11 cellular contexts compared by ENCODE assay signal in the genomic region with DNA sequence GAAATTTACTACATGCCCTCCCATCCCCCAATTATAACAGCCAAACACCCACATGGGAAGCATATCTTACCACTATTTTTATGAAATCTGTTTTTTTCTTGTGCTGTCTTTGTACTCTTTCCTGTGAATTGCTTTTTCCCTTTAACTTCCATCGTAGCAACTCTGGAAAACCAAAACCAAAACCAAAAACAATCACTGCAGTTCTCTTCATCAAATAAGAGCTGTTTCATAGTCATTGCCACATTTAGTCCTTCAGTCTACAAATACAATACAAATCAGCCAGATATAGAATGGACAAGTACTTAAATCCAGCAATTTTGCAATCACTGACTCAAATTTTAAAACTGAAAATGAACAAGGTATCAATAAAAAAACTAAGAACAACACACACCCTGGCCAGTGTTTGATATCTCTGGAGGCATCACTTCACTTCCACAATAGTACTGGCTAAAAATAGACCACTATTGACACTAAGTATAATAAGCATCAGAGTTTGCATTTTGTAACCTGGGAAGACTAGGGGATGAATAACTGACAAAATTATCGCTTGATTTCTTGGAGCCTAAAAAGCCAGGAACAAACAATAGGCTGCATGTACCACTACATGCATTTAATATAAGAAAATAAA. TPM values are rescaled to one million over a fixed set of nuclear protein-coding genes. Genes with fewer than 3 reads are reported as not detected.
DNase-seq lines count a peak whose midpoint lies in the region; ATAC-seq and TF ChIP-seq lines count a peak whose summit lies in the region.
"Had no signal": no experiment of that assay in that cellular context is flagged by ENCODE, and none has a peak within 500 bp of the region (broad histone marks: within the 10 kb centered on the region; RNA-seq: fewer than 3 reads in every experiment).

No MANE protein-coding gene starts in this region.

- no peak for TF ChIP-seq RAD21 in IMR-90 (IDR thresholded peaks at IDR 0.05; ENCODE audit: low read length)

- H2BK15ac ChIP-seq in IMR-90 (ENCODE audit: low read depth, low read length): no peak overlapping the region

- H3K79me1 ChIP-seq in IMR-90 (ENCODE audit: low read depth in 1 of 2, low read length in 2 of 2): peaks cover 23 to 37% of the 10 kb centered on the region in 2 experiments

- no peak overlapping the region for H3K56ac ChIP-seq in IMR-90 (ENCODE audit: extremely low read depth, insufficient read depth, low read length)

- H3K36me3 ChIP-seq in IMR-90 (ENCODE audit: control insufficient read depth, insufficient read depth, low read length): peaks cover 17% of the 10 kb centered on the region
- H3K36me3 ChIP-seq in endodermal cell (ENCODE audit: control insufficient read depth, insufficient read depth, low read length): peaks cover 53% of the 10 kb centered on the region

- peaks cover 37% of the 10 kb centered on the region for H4K20me1 ChIP-seq in IMR-90 (ENCODE audit: insufficient read depth, low read length)

- POLR2A ChIA-PET in AG04450 (lab: Yijun Ruan, JAX) (no interaction called here), IMR-90 (lab: Charles Lee; ENCODE audit: unreplicated experiment) (no interaction called here)

- H3K27me3 Mint-ChIP-seq in endodermal cell (ENCODE audit: insufficient read depth) (no peaks in the 10 kb centered on the region), osteocyte (ENCODE audit: unreplicated experiment) (no peaks in the 10 kb centered on the region)
- no peaks in the 10 kb centered on the region for H3K27me3 Mint-ChIP-seq in T-helper 2 cell treated with Interferon-gamma antibody and Interleukin-4, amounts not matched to agents 5 μg/mL and 100 μg/mL, for 36 hours (ENCODE audit: low read depth)

- H3K36me3 Mint-ChIP-seq in endodermal cell (ENCODE audit: low read depth): peaks cover 34% of the 10 kb centered on the region
- peaks cover 14% of the 10 kb centered on the region for H3K36me3 Mint-ChIP-seq in osteocyte (ENCODE audit: unreplicated experiment)
- peaks cover 29% of the 10 kb centered on the region for H3K36me3 Mint-ChIP-seq in T-helper 2 cell treated with Interferon-gamma antibody and Interleukin-4, amounts not matched to agents 5 μg/mL and 100 μg/mL, for 36 hours (ENCODE audit: low read depth)

- H3K4me1 Mint-ChIP-seq in endodermal cell: peaks cover 6% of the 10 kb centered on the region
- peaks cover 13% of the 10 kb centered on the region for H3K4me1 Mint-ChIP-seq in osteocyte (ENCODE audit: unreplicated experiment)
- H3K4me1 Mint-ChIP-seq in T-helper 2 cell treated with Interferon-gamma antibody and Interleukin-4, amounts not matched to agents 5 μg/mL and 100 μg/mL, for 36 hours (ENCODE audit: low read depth): peaks cover 18% of the 10 kb centered on the region

- CTCF ChIA-PET in AG04450 (lab: Charles Lee) (interaction anchor here (0.6 to 1.9 kb wide), 3 partner anchors 9 to 1458 kb away, joined by 4 to 6 read pairs (median 5); no protein-coding TSS in a partner anchor), IMR-90 (lab: Yijun Ruan, JAX) (interaction anchor here (0.6 to 0.9 kb wide), 2 partner anchors 19 to 156 kb away, joined by 3 to 7 read pairs; no protein-coding TSS in a partner anchor)

- intact Hi-C loops in IMR-90 (cut with micrococcal nuclease): loop anchor here (1.0 to 10.0 kb wide), 5 partner anchors 181 to 706 kb away; a partner anchor contains a TSS

- H3K14ac ChIP-seq in IMR-90 (replicated peaks; ENCODE audit: low read depth, low read length): no peak overlapping the region

- H3K4me3 Mint-ChIP-seq in endodermal cell (no peak overlapping the region), osteocyte (ENCODE audit: unreplicated experiment) (peak overlapping the region; percentile 49)
- H3K4me3 Mint-ChIP-seq in T-helper 2 cell treated with Interferon-gamma antibody and Interleukin-4, amounts not matched to agents 5 μg/mL and 100 μg/mL, for 36 hours: no peak overlapping the region

- no peak overlapping the region for H3K4ac ChIP-seq in IMR-90 (ENCODE audit: low read depth, low read length)

- no TSS peak for BruUV-seq in IMR-90 (replicated peaks; lab: Mats Ljungman, UMichigan)

- no peak overlapping the region for H3K23ac ChIP-seq in IMR-90 (ENCODE audit: low read depth, low read length)

- H3K9me3 ChIP-seq in AG04450 (ENCODE audit: control insufficient read depth, insufficient read depth, low read length) (no peaks in the 10 kb centered on the region), IMR-90 (ENCODE audit: control insufficient read depth, insufficient read depth, low read length) (no peaks in the 10 kb centered on the region), endodermal cell (ENCODE audit: control insufficient read depth, low read length) (no peaks in the 10 kb centered on the region)

- TF ChIP-seq CTCF in AG04450 (IDR thresholded peaks at IDR 0.05; ENCODE audit: low read depth, low read length): no peak
- TF ChIP-seq CTCF in IMR-90 (conservative IDR thresholded peaks at IDR 0.05; ENCODE audit: low read depth, low read length): no peak
- no peak for TF ChIP-seq CTCF in endodermal cell (conservative IDR thresholded peaks at IDR 0.05)
- no peak for TF ChIP-seq CTCF in osteocyte (IDR thresholded peaks at IDR 0.05)

- in situ Hi-C loops in IMR-90 (cut with MboI; ENCODE audit: low sequenced_read_pairs): loop anchor here (5.0 to 25.0 kb wide), 4 partner anchors 51 to 1299 kb away; a partner anchor contains a TSS

- peak overlapping the region; percentile 66; the same call in 1 of the 2 replicates for H3K18ac ChIP-seq in IMR-90 (ENCODE audit: low read depth, low read length)

- H2BK20ac ChIP-seq in IMR-90 (ENCODE audit: low read depth, low read length): no peak overlapping the region

- no peak overlapping the region; a peak in 1 of 4 replicates for H4K8ac ChIP-seq in IMR-90 (ENCODE audit: low read depth in 2 of 2, low read length in 2 of 2)

- H3K27ac ChIP-seq in AG04450 (ENCODE audit: low read depth, low read length): no peak overlapping the region
- H3K27ac ChIP-seq in IMR-90 (ENCODE audit: insufficient read depth, low read length): peak overlapping the region; percentile 59; the same call in 1 of the 2 replicates
- H3K27ac ChIP-seq in endodermal cell (ENCODE audit: low read depth, low read length): no peak overlapping the region

- H4K5ac ChIP-seq in IMR-90 (ENCODE audit: low read depth, low read length): peak overlapping the region; percentile 31; the same call in 1 of the 2 replicates

- H2BK120ac ChIP-seq in IMR-90 (ENCODE audit: low read depth, low read length): no peak overlapping the region

- H2AFZ ChIP-seq in IMR-90 (replicated peaks; ENCODE audit: low read length, poor library complexity): no peak overlapping the region

- no peak overlapping the region for H2AK9ac ChIP-seq in IMR-90 (replicated peaks; ENCODE audit: low read depth, low read length, poor library complexity)

- no peak overlapping the region for H4K91ac ChIP-seq in IMR-90 (ENCODE audit: insufficient read depth, low read depth, low read length)

- H3K4me1 ChIP-seq in IMR-90 (ENCODE audit: control insufficient read depth, insufficient read depth, low read length) (peaks cover 14% of the 10 kb centered on the region; the same call in 1 of the 2 replicates), endodermal cell (ENCODE audit: control insufficient read depth, insufficient read depth, low read length) (peaks cover 2% of the 10 kb centered on the region)

- peak overlapping the region; percentile 52 for H3K9ac ChIP-seq in IMR-90 (ENCODE audit: low read depth, low read length)
- no peak overlapping the region for H3K9ac ChIP-seq in endodermal cell (ENCODE audit: extremely low read depth, low read length, poor library complexity, severe bottlenecking)

- peak overlapping the region; percentile 38 for H3K4me3 ChIP-seq in AG04450 (ENCODE audit: low read depth, low read length)
- peak overlapping the region; percentile 32; the same call in 1 of the 2 replicates for H3K4me3 ChIP-seq in IMR-90 (ENCODE audit: insufficient read depth, low read depth, low read length)
- peak overlapping the region; percentile 4 for H3K4me3 ChIP-seq in endodermal cell (ENCODE audit: low read length)

- dilution Hi-C loops in IMR-90 (cut with HindIII; ENCODE audit: low sequenced_read_pairs, unreplicated experiment): no loop called here

- H3K27ac Mint-ChIP-seq in endodermal cell: peak overlapping the region; percentile 2
- H3K27ac Mint-ChIP-seq in osteocyte (ENCODE audit: unreplicated experiment): peak overlapping the region; percentile 75
- no peak overlapping the region for H3K27ac Mint-ChIP-seq in T-helper 2 cell treated with Interferon-gamma antibody and Interleukin-4, amounts not matched to agents 5 μg/mL and 100 μg/mL, for 36 hours

- ATAC-seq in IMR-90 (ENCODE audit: low read depth): 0 out of 2 replicates have a peak, but pooled peaks have one; percentile 15

- peak overlapping the region; percentile 55 for H2BK5ac ChIP-seq in IMR-90 (ENCODE audit: low read depth, low read length, poor library complexity, severe bottlenecking)

- no peak overlapping the region for H2AK5ac ChIP-seq in IMR-90 (ENCODE audit: low read depth, low read length)

- WGBS in IMR-90 (ENCODE audit: extremely low coverage in 2 of 2, insufficient read length in 1 of 2), 2 experiments: no CpG with 5 or more reads among the region's 2 CpGs
- 95 to 100% methylated on average over 1 to 2 of the region's 2 CpGs for WGBS in endodermal cell (ENCODE audit: insufficient coverage in 1 of 2, insufficient read length in 1 of 2), 2 experiments

- H3K4me2 ChIP-seq in IMR-90 (ENCODE audit: low read depth, low read length): peak overlapping the region; percentile 87

- no peaks in the 10 kb centered on the region for H3K9me3 Mint-ChIP-seq in endodermal cell
- no peaks in the 10 kb centered on the region for H3K9me3 Mint-ChIP-seq in osteocyte (ENCODE audit: unreplicated experiment)
- H3K9me3 Mint-ChIP-seq in T-helper 2 cell treated with Interferon-gamma antibody and Interleukin-4, amounts not matched to agents 5 μg/mL and 100 μg/mL, for 36 hours: no peaks in the 10 kb centered on the region

- TF ChIP-seq POLR2A in IMR-90 (IDR thresholded peaks at IDR 0.05; ENCODE audit: low read depth, low read length): no peak

- no peaks in the 10 kb centered on the region; the same call in 1 of the 2 replicates for H3K9me1 ChIP-seq in IMR-90 (ENCODE audit: insufficient read depth, low read length)

- H3K27me3 ChIP-seq in AG04450 (ENCODE audit: control insufficient read depth, insufficient read depth, low read length) (no peaks in the 10 kb centered on the region), IMR-90 (ENCODE audit: control insufficient read depth, insufficient read depth, low read length) (no peaks in the 10 kb centered on the region), endodermal cell (ENCODE audit: control insufficient read depth, insufficient read depth, low read length, poor library complexity, severe bottlenecking) (no peaks in the 10 kb centered on the region)

- DNase-seq in AG04450 (ENCODE audit: low read depth, low spot score) (no peak), IMR-90 (peak; percentile 17), endodermal cell (no peak), osteocyte (ENCODE audit: extremely low spot score, unreplicated experiment) (no peak), D341Med (ENCODE audit: low spot score) (no peak), NCI-H187 treated with DMSO at 0.1 percent for 48 hours (lab: John Stamatoyannopoulos, UW) (no peak)
- DNase-seq in activated effector memory CD4-positive, alpha-beta T cell treated with Interleukin-2 at 50 U/mL for 16 hours: no peak
- DNase-seq in T-helper 2 cell treated with Interferon-gamma antibody and Interleukin-4, amounts not matched to agents 5 μg/mL and 100 μg/mL, for 36 hours (ENCODE audit: low spot score): no peak
- DNase-seq: activated effector memory CD4-positive, alpha-beta T cell treated with anti-CD3 and anti-CD28 coated beads, Interleukin-2, amount 50 U/mL, for 16 hours; glutamatergic neuron; NCI-H1048 had no signal

RNA-seq across cellular contexts. Expression of a gene that starts 5.4 kb away (rescaled TPM):
- polyA plus RNA-seq in AG04450 (2011; rRNA removed) (41.1 and 57.6 TPM in 2 replicates), IMR-90 (2012; rRNA removed) (38.0 and 44.9 TPM in 2 replicates)
- 39.8 and 66.6 TPM in 2 replicates for polyA minus RNA-seq in AG04450 (2011; rRNA and poly(A)+ RNA removed)
- total RNA-seq in IMR-90 (2012; rRNA removed) (55.6 and 81.1 TPM in 2 replicates), endodermal cell (10 to 100 TPM; 69.5 to 87.0 TPM), osteocyte (37.4 and 38.2 TPM in 2 replicates)
- polyA plus RNA-seq in IMR-90 (2012; cell fraction: cytosol; rRNA removed): 8.0 and 16.0 TPM in 2 replicates
- 14.0 and 68.8 TPM in 2 replicates for polyA plus RNA-seq in IMR-90 (2012; cell fraction: nucleus; rRNA removed; ENCODE audit: low replicate concordance)
- polyA plus RNA-seq in endodermal cell (2013, experiment 1 of 2): 37.2 TPM
- 40.0 TPM for polyA plus RNA-seq in endodermal cell (2013, experiment 2 of 2)
